In genomic region chr6:26087284-26088115, GRCh38 we compare ENCODE assay signal across 1 cellular context.
TF ChIP-seq lines count a peak whose summit lies in the region.

A gene with protein sequence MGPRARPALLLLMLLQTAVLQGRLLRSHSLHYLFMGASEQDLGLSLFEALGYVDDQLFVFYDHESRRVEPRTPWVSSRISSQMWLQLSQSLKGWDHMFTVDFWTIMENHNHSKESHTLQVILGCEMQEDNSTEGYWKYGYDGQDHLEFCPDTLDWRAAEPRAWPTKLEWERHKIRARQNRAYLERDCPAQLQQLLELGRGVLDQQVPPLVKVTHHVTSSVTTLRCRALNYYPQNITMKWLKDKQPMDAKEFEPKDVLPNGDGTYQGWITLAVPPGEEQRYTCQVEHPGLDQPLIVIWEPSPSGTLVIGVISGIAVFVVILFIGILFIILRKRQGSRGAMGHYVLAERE (plus strand): TSS chr6:26087429. CDS start chr6:26087441, 12 bp downstream.

TF ChIP-seq in HepG2, 621 proteins besides CTCF, POLR2A, EP300 and RAD21 (continued from another document and continues in another):
- TF ChIP-seq, protein P1, sequence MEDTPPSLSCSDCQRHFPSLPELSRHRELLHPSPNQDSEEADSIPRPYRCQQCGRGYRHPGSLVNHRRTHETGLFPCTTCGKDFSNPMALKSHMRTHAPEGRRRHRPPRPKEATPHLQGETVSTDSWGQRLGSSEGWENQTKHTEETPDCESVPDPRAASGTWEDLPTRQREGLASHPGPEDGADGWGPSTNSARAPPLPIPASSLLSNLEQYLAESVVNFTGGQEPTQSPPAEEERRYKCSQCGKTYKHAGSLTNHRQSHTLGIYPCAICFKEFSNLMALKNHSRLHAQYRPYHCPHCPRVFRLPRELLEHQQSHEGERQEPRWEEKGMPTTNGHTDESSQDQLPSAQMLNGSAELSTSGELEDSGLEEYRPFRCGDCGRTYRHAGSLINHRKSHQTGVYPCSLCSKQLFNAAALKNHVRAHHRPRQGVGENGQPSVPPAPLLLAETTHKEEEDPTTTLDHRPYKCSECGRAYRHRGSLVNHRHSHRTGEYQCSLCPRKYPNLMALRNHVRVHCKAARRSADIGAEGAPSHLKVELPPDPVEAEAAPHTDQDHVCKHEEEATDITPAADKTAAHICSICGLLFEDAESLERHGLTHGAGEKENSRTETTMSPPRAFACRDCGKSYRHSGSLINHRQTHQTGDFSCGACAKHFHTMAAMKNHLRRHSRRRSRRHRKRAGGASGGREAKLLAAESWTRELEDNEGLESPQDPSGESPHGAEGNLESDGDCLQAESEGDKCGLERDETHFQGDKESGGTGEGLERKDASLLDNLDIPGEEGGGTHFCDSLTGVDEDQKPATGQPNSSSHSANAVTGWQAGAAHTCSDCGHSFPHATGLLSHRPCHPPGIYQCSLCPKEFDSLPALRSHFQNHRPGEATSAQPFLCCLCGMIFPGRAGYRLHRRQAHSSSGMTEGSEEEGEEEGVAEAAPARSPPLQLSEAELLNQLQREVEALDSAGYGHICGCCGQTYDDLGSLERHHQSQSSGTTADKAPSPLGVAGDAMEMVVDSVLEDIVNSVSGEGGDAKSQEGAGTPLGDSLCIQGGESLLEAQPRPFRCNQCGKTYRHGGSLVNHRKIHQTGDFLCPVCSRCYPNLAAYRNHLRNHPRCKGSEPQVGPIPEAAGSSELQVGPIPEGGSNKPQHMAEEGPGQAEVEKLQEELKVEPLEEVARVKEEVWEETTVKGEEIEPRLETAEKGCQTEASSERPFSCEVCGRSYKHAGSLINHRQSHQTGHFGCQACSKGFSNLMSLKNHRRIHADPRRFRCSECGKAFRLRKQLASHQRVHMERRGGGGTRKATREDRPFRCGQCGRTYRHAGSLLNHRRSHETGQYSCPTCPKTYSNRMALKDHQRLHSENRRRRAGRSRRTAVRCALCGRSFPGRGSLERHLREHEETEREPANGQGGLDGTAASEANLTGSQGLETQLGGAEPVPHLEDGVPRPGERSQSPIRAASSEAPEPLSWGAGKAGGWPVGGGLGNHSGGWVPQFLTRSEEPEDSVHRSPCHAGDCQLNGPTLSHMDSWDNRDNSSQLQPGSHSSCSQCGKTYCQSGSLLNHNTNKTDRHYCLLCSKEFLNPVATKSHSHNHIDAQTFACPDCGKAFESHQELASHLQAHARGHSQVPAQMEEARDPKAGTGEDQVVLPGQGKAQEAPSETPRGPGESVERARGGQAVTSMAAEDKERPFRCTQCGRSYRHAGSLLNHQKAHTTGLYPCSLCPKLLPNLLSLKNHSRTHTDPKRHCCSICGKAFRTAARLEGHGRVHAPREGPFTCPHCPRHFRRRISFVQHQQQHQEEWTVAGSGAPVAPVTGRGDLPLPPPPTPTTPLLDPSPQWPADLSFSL (CRISPR knock-in tag; IDR thresholded peaks at IDR 0.05) = 0 out of 2 replicates have a peak, but pooled peaks have one; percentile 35
- TF ChIP-seq, protein P2, sequence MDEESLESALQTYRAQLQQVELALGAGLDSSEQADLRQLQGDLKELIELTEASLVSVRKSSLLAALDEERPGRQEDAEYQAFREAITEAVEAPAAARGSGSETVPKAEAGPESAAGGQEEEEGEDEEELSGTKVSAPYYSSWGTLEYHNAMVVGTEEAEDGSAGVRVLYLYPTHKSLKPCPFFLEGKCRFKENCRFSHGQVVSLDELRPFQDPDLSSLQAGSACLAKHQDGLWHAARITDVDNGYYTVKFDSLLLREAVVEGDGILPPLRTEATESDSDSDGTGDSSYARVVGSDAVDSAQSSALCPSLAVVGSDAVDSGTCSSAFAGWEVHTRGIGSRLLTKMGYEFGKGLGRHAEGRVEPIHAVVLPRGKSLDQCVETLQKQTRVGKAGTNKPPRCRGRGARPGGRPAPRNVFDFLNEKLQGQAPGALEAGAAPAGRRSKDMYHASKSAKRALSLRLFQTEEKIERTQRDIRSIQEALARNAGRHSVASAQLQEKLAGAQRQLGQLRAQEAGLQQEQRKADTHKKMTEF (CRISPR knock-in tag; IDR thresholded peaks at IDR 0.05) = peak; percentile 47; the same call in 1 of the 2 replicates
- TF ChIP-seq ZNF329 (CRISPR knock-in tag; IDR thresholded peaks at IDR 0.05; ENCODE audit: low read depth) (no peak), ZNF12 (CRISPR knock-in tag; IDR thresholded peaks at IDR 0.05) (no peak), TEF (CRISPR knock-in tag; IDR thresholded peaks at IDR 0.05) (no peak), NR1H2 (CRISPR knock-in tag; IDR thresholded peaks at IDR 0.05; ENCODE audit: borderline replicate concordance, low read depth) (no peak), ELF1 (CRISPR knock-in tag; IDR thresholded peaks at IDR 0.05) (peak; percentile 72; the same call in 1 of the 2 replicates), MXD1 (CRISPR knock-in tag; IDR thresholded peaks at IDR 0.05) (peak; percentile 50; the same call in 1 of the 2 replicates), GZF1 (CRISPR knock-in tag; IDR thresholded peaks at IDR 0.05) (no peak), CREB1 (IDR thresholded peaks at IDR 0.05) (no peak), CREB1 (CRISPR knock-in tag; IDR thresholded peaks at IDR 0.05) (no peak), ZNF256 (CRISPR knock-in tag; conservative IDR thresholded peaks at IDR 0.05) (no peak), ZNF616 (CRISPR knock-in tag; IDR thresholded peaks at IDR 0.05; ENCODE audit: low read depth) (no peak), PAWR (CRISPR knock-in tag; IDR thresholded peaks at IDR 0.05; ENCODE audit: borderline replicate concordance) (0 out of 2 replicates have a peak, but pooled peaks have one; percentile 11), DR1 (CRISPR knock-in tag; IDR thresholded peaks at IDR 0.05) (no peak), ZNF557 (CRISPR knock-in tag; IDR thresholded peaks at IDR 0.05) (0 out of 2 replicates have a peak, but pooled peaks have one; percentile 11), FOXO1 (CRISPR knock-in tag; IDR thresholded peaks at IDR 0.05) (no peak; the same call in none of the 2 replicates), UBTF (CRISPR knock-in tag; IDR thresholded peaks at IDR 0.05) (peak; percentile 78), NFIB (CRISPR knock-in tag; IDR thresholded peaks at IDR 0.05; ENCODE audit: borderline replicate concordance) (no peak), AGO1 (IDR thresholded peaks at IDR 0.05; ENCODE audit: low read depth, low read length, poor library complexity, severe bottlenecking) (peak; percentile 39), RBAK (CRISPR knock-in tag; IDR thresholded peaks at IDR 0.05) (no peak), NFE2 (CRISPR knock-in tag; IDR thresholded peaks at IDR 0.05) (no peak), ZNF547 (CRISPR knock-in tag; IDR thresholded peaks at IDR 0.05) (peak; percentile 17; the same call in 1 of the 2 replicates)
- TF ChIP-seq, protein P3, sequence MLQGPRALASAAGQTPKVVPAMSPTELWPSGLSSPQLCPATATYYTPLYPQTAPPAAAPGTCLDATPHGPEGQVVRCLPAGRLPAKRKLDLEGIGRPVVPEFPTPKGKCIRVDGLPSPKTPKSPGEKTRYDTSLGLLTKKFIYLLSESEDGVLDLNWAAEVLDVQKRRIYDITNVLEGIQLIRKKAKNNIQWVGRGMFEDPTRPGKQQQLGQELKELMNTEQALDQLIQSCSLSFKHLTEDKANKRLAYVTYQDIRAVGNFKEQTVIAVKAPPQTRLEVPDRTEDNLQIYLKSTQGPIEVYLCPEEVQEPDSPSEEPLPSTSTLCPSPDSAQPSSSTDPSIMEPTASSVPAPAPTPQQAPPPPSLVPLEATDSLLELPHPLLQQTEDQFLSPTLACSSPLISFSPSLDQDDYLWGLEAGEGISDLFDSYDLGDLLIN (CRISPR knock-in tag; IDR thresholded peaks at IDR 0.05; ENCODE audit: borderline replicate concordance) = 0 out of 2 replicates have a peak, but pooled peaks have one; percentile 50
- TF ChIP-seq, protein P4, sequence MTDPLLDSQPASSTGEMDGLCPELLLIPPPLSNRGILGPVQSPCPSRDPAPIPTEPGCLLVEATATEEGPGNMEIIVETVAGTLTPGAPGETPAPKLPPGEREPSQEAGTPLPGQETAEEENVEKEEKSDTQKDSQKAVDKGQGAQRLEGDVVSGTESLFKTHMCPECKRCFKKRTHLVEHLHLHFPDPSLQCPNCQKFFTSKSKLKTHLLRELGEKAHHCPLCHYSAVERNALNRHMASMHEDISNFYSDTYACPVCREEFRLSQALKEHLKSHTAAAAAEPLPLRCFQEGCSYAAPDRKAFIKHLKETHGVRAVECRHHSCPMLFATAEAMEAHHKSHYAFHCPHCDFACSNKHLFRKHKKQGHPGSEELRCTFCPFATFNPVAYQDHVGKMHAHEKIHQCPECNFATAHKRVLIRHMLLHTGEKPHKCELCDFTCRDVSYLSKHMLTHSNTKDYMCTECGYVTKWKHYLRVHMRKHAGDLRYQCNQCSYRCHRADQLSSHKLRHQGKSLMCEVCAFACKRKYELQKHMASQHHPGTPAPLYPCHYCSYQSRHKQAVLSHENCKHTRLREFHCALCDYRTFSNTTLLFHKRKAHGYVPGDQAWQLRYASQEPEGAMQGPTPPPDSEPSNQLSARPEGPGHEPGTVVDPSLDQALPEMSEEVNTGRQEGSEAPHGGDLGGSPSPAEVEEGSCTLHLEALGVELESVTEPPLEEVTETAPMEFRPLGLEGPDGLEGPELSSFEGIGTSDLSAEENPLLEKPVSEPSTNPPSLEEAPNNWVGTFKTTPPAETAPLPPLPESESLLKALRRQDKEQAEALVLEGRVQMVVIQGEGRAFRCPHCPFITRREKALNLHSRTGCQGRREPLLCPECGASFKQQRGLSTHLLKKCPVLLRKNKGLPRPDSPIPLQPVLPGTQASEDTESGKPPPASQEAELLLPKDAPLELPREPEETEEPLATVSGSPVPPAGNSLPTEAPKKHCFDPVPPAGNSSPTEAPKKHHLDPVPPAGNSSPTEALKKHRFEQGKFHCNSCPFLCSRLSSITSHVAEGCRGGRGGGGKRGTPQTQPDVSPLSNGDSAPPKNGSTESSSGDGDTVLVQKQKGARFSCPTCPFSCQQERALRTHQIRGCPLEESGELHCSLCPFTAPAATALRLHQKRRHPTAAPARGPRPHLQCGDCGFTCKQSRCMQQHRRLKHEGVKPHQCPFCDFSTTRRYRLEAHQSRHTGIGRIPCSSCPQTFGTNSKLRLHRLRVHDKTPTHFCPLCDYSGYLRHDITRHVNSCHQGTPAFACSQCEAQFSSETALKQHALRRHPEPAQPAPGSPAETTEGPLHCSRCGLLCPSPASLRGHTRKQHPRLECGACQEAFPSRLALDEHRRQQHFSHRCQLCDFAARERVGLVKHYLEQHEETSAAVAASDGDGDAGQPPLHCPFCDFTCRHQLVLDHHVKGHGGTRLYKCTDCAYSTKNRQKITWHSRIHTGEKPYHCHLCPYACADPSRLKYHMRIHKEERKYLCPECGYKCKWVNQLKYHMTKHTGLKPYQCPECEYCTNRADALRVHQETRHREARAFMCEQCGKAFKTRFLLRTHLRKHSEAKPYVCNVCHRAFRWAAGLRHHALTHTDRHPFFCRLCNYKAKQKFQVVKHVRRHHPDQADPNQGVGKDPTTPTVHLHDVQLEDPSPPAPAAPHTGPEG (CRISPR knock-in tag; IDR thresholded peaks at IDR 0.05) = no peak
- TF ChIP-seq, protein P5, sequence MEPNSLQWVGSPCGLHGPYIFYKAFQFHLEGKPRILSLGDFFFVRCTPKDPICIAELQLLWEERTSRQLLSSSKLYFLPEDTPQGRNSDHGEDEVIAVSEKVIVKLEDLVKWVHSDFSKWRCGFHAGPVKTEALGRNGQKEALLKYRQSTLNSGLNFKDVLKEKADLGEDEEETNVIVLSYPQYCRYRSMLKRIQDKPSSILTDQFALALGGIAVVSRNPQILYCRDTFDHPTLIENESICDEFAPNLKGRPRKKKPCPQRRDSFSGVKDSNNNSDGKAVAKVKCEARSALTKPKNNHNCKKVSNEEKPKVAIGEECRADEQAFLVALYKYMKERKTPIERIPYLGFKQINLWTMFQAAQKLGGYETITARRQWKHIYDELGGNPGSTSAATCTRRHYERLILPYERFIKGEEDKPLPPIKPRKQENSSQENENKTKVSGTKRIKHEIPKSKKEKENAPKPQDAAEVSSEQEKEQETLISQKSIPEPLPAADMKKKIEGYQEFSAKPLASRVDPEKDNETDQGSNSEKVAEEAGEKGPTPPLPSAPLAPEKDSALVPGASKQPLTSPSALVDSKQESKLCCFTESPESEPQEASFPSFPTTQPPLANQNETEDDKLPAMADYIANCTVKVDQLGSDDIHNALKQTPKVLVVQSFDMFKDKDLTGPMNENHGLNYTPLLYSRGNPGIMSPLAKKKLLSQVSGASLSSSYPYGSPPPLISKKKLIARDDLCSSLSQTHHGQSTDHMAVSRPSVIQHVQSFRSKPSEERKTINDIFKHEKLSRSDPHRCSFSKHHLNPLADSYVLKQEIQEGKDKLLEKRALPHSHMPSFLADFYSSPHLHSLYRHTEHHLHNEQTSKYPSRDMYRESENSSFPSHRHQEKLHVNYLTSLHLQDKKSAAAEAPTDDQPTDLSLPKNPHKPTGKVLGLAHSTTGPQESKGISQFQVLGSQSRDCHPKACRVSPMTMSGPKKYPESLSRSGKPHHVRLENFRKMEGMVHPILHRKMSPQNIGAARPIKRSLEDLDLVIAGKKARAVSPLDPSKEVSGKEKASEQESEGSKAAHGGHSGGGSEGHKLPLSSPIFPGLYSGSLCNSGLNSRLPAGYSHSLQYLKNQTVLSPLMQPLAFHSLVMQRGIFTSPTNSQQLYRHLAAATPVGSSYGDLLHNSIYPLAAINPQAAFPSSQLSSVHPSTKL (CRISPR knock-in tag; IDR thresholded peaks at IDR 0.05) = peak; percentile 58
- TF ChIP-seq, protein P6, sequence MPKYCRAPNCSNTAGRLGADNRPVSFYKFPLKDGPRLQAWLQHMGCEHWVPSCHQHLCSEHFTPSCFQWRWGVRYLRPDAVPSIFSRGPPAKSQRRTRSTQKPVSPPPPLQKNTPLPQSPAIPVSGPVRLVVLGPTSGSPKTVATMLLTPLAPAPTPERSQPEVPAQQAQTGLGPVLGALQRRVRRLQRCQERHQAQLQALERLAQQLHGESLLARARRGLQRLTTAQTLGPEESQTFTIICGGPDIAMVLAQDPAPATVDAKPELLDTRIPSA (CRISPR knock-in tag; IDR thresholded peaks at IDR 0.05; ENCODE audit: borderline replicate concordance) = no peak
